20 cellular contexts compared by ENCODE assay signal in the genomic region with DNA sequence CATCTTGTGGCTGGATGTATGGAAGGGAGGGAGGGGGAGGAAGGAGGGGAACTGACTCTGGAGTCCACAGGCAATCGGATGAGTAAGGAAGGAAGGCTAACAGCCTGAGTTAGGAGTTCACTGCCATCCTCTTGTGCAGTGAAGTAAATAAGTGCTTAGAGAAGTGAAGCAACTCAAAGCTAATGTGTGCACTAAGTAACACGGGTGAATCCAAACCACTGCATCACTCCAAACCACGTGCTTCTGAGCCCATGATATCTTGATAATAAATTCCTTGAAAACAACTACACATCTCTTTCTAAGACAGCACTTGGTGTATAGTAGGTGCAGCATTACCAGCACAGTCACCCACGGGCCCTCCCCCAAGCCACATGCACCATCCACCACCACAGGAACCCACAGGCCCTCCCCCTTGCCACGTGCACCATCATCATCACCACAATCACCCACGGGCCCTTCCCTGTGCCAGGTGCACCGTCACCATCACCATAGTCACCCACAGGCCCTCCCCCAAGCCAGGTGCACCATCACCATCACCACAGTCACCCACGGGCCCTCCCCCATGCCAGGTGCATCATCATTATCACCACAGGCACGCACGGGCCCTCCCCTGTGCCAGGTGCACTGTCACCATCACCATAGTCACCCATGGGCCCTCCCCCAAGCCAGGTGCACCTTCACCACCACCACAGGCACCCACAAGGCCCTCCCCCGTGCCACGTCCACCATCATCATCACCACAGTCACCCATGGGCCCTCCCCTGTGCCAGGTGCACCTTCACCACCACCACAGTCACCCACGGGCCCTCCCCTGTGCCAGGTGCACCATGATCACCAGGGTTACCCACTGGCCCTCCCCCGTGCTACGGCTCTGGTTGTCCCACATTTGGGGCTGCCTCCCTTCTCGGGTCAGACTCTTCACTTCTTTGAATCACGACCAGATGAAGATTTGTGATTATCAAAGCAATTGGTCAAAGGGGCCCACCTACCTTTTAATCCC.
DNase-seq lines count a peak whose midpoint lies in the region; ATAC-seq, FAIRE-seq and TF ChIP-seq lines count a peak whose summit lies in the region.
"Had no signal": no experiment of that assay in that cellular context is flagged by ENCODE, and none has a peak within 500 bp of the region (broad histone marks: within the 10 kb centered on the region; RNA-seq: fewer than 3 reads in every experiment).

No MANE protein-coding gene starts in this region.

- peaks cover 51 to 87% (median 84%) of the 10 kb centered on the region in 10 experiments for H3K4me1 ChIP-seq in BLaER1 treated with 17β-estradiol and CSF1 and Interleukin-3, amounts not matched to agents 10 nM and 100 nM
- H3K4me1 ChIP-seq in kidney (ENCODE audit: control insufficient read depth in 1 of 2, insufficient read depth in 1 of 2, low read depth in 1 of 2, low read length in 2 of 2), result no peaks in the 10 kb centered on the region

- no peak for TF ChIP-seq CTCF in kidney (IDR thresholded peaks at IDR 0.05; ENCODE audit: borderline replicate concordance, extremely low read depth, insufficient read depth)

- peak; percentile 50 for DNase-seq in activated effector memory CD4-positive, alpha-beta T cell treated with anti-CD3 and anti-CD28 coated beads, Interleukin-2, amount 50 U/mL, for 16 hours
- no peak for DNase-seq in activated effector memory CD4-positive, alpha-beta T cell treated with Interleukin-2 at 50 U/mL for 16 hours
- DNase-seq in NAMALWA (ENCODE audit: low spot score) (peak; percentile 32), kidney (peak; percentile 67)
- DNase-seq in stimulated activated CD8-positive, alpha-beta memory T cell treated with anti-CD3 and anti-CD28 coated beads, Interleukin-4, amount 100 ng/mL, for 48 hours, result no peak
- DNase-seq: H7, NCI-H1092, NCI-H1436 treated with DMSO at 0.1 percent for 48 hours, NCI-H2081, NCI-H2171 treated with DMSO at 0.1 percent for 48 hours, NCI-H748 treated with DMSO at 0.1 percent for 48 hours, SHP77 treated with DMSO at 0.1 percent for 48 hours, SK-N-SH had no signal

- peak overlapping the region in 9 of 11 experiments; percentile 20 to 90 (median 82); a peak in 16 of 22 replicates for H3K4me2 ChIP-seq in BLaER1 treated with 17β-estradiol and CSF1 and Interleukin-3, amounts not matched to agents 10 nM and 100 nM
- H3K4me2 ChIP-seq: KMS-11, SK-N-SH had no signal

- ATAC-seq in GM18868 (IDR thresholded peaks at IDR 0.05; ENCODE audit: unreplicated experiment) (no peak), HG03354 (IDR thresholded peaks at IDR 0.05; ENCODE audit: poor library complexity, severe bottlenecking, unreplicated experiment) (no peak)

- no peaks in the 10 kb centered on the region for H3K9me3 ChIP-seq in BLaER1 treated with 17β-estradiol and CSF1 and Interleukin-3, amounts not matched to agents 10 nM and 100 nM (replicated peaks in 1 of 11)
- H3K9me3 ChIP-seq in kidney (ENCODE audit: control insufficient read depth in 1 of 2, low read length in 2 of 2), result no peaks in the 10 kb centered on the region
- H3K9me3 ChIP-seq: SK-N-SH had no signal

- H3K27me3 ChIP-seq in BLaER1 treated with 17β-estradiol and CSF1 and Interleukin-3, amounts not matched to agents 10 nM and 100 nM, result peaks cover 0 to 32% (median 0%) of the 10 kb centered on the region in 11 experiments; a peak in 4 of 22 replicates

- no peaks in the 10 kb centered on the region; a peak in 1 of 22 replicates for H4K20me1 ChIP-seq in BLaER1 treated with 17β-estradiol and CSF1 and Interleukin-3, amounts not matched to agents 10 nM and 100 nM

- H3K4me3 ChIP-seq in BLaER1 treated with 17β-estradiol and CSF1 and Interleukin-3, amounts not matched to agents 10 nM and 100 nM, result no peak overlapping the region; a peak in 1 of 20 replicates
- no peak overlapping the region for H3K4me3 ChIP-seq in kidney (ENCODE audit: low read length in 2 of 2)

- intact Hi-C loops in kidney (cut with DNase I), result no loop called here

- H3K27ac ChIP-seq in BLaER1 treated with 17β-estradiol and CSF1 and Interleukin-3, amounts not matched to agents 10 nM and 100 nM, result no peak overlapping the region
- no peak overlapping the region for H3K27ac ChIP-seq in kidney (ENCODE audit: low read depth in 2 of 2, low read length in 2 of 2)
- H3K27ac ChIP-seq: C4-2B, KMS-11 had no signal

- H3K36me3 ChIP-seq in BLaER1 treated with 17β-estradiol and CSF1 and Interleukin-3, amounts not matched to agents 10 nM and 100 nM, result no peaks in the 10 kb centered on the region
- no peaks in the 10 kb centered on the region for H3K36me3 ChIP-seq in kidney (ENCODE audit: control insufficient read depth in 1 of 2, insufficient read depth in 2 of 2, low read length in 2 of 2)

- FAIRE-seq in kidney (lab: Jason Lieb, UNC), result no peak
- FAIRE-seq: D721Med, GM12891 had no signal

- no peak overlapping the region for H3K9ac ChIP-seq in BLaER1 treated with 17β-estradiol and CSF1 and Interleukin-3, amounts not matched to agents 10 nM and 100 nM
- no peak overlapping the region for H3K9ac ChIP-seq in kidney (ENCODE audit: low read length in 2 of 2)
- H3K9ac ChIP-seq: KMS-11, SK-N-SH had no signal

Comparison
In these comparisons a context has a peak if more than half of its experiments do, and no peak if none do; other contexts are left out.
1. DNase-seq: peak in activated effector memory CD4-positive, alpha-beta T cell treated with anti-CD3 and anti-CD28 coated beads, Interleukin-2, amount 50 U/mL, for 16 hours (single experiment), NAMALWA (single experiment) and kidney (single experiment); none in activated effector memory CD4-positive, alpha-beta T cell treated with Interleukin-2 at 50 U/mL for 16 hours (single experiment) and stimulated activated CD8-positive, alpha-beta memory T cell treated with anti-CD3 and anti-CD28 coated beads, Interleukin-4, amount 100 ng/mL, for 48 hours (single experiment).